34 cellular contexts compared by ENCODE assay signal in genomic region chr12:22874151-22874550, GRCh38.
"Had no signal": no experiment of that assay in that cellular context is flagged by ENCODE, and none has a peak within 500 bp of the region (broad histone marks: within the 10 kb centered on the region; RNA-seq: fewer than 3 reads in every experiment).

No MANE protein-coding gene starts in this region.

- H3K4me1 ChIP-seq: ascending aorta, Peyer's patch, SJSA1 had no signal

- H3K4me1 Mint-ChIP-seq: activated CD4-positive, alpha-beta T cell treated with anti-CD3 and anti-CD28 coated beads for 36 hours; activated CD4-positive, alpha-beta T cell treated with anti-CD3 and anti-CD28 coated beads, Interleukin-2, amount 10 ng/mL, durations not matched to agents 7 days and 5 days; activated naive CD4-positive, alpha-beta T cell treated with anti-CD3 and anti-CD28 coated beads, Interleukin-2, amount 50 U/mL, for 24 hours; activated naive CD8-positive, alpha-beta T cell treated with anti-CD3 and anti-CD28 coated beads, Interleukin-2, amount 10 ng/mL, durations not matched to agents 7 days and 5 days; WTC11 had no signal

- H3K27me3 ChIP-seq: ascending aorta, MG63, Peyer's patch, SJSA1 had no signal

- ATAC-seq: activated CD4-positive, alpha-beta T cell treated with anti-CD3 and anti-CD28 coated beads for 36 hours; activated CD4-positive, CD25-positive, alpha-beta regulatory T cell treated with anti-CD3 and anti-CD28 coated beads, Interleukin-2, amount 50 U/mL, for 24 hours; activated CD8-positive, alpha-beta T cell treated with anti-CD3 and anti-CD28 coated beads, Interleukin-2, amount 10 ng/mL, durations not matched to agents 7 days and 5 days; PC-3; WTC11 had no signal

- H3K9me2 ChIP-seq: SK-N-SH had no signal

- H3K27ac ChIP-seq: Peyer's patch, SJSA1 had no signal

- H3K36me3 ChIP-seq: ascending aorta, MG63, Peyer's patch, SJSA1 had no signal

- H3K4me2 ChIP-seq: SK-N-SH had no signal

- H3K9me3 Mint-ChIP-seq: activated CD4-positive, alpha-beta T cell treated with anti-CD3 and anti-CD28 coated beads, Interleukin-2, amount 10 ng/mL, durations not matched to agents 7 days and 5 days; activated naive CD4-positive, alpha-beta T cell treated with anti-CD3 and anti-CD28 coated beads, Interleukin-2, amount 50 U/mL, for 24 hours; activated T-cell treated with anti-CD3 and anti-CD28 coated beads, Interleukin-2, amount 50 U/mL, for 24 hours; activated T-helper 2 cell treated with anti-CD3 and anti-CD28 coated beads, Interferon-gamma antibody, Interleukin-2, Interleukin-4, amounts not matched to agents 10 μg/mL and 5 μg/mL and 100 μg/mL, durations not matched to agents 14 hours and 24 hours and 36 hours; T-helper 2 cell treated with Interferon-gamma antibody and Interleukin-4, amounts not matched to agents 5 μg/mL and 100 μg/mL, for 36 hours had no signal

- H3K36me3 Mint-ChIP-seq: activated naive CD4-positive, alpha-beta T cell treated with anti-CD3 and anti-CD28 coated beads, Interleukin-2, amount 50 U/mL, for 24 hours; activated naive CD8-positive, alpha-beta T cell treated with anti-CD3 and anti-CD28 coated beads, Interleukin-2, amount 10 ng/mL, durations not matched to agents 7 days and 5 days; WTC11 had no signal

- H3K27ac Mint-ChIP-seq: activated CD4-positive, alpha-beta T cell treated with anti-CD3 and anti-CD28 coated beads for 36 hours; activated CD4-positive, alpha-beta T cell treated with anti-CD3 and anti-CD28 coated beads, Interleukin-2, amount 10 ng/mL, durations not matched to agents 7 days and 5 days; activated CD8-positive, alpha-beta T cell treated with anti-CD3 and anti-CD28 coated beads, Interleukin-2, amount 10 ng/mL, durations not matched to agents 7 days and 5 days; activated naive CD4-positive, alpha-beta T cell treated with anti-CD3 and anti-CD28 coated beads, Interleukin-2, amount 50 U/mL, for 24 hours; activated naive CD8-positive, alpha-beta T cell treated with anti-CD3 and anti-CD28 coated beads, Interleukin-2, amount 10 ng/mL, durations not matched to agents 7 days and 5 days; activated T-cell treated with anti-CD3 and anti-CD28 coated beads, Interleukin-2, amount 50 U/mL, for 24 hours; activated T-helper 2 cell treated with anti-CD3 and anti-CD28 coated beads, Interferon-gamma antibody, Interleukin-2, Interleukin-4, amounts not matched to agents 10 μg/mL and 5 μg/mL and 100 μg/mL, durations not matched to agents 14 hours and 24 hours and 36 hours; T-helper 1 cell treated with Interleukin-12 subunit alpha and Interleukin-12 subunit beta and Interleukin-4 antibody, amounts not matched to agents 30 μg/mL and 1 μg/mL, for 36 hours; T-helper 2 cell treated with Interferon-gamma antibody and Interleukin-4, amounts not matched to agents 5 μg/mL and 100 μg/mL, for 36 hours; WTC11 had no signal

- DNase-seq: activated CD4-positive, alpha-beta T cell treated with anti-CD3 and anti-CD28 coated beads for 36 hours; activated CD4-positive, alpha-beta T cell treated with anti-CD3 and anti-CD28 coated beads, Interleukin-2, amount 10 ng/mL, durations not matched to agents 7 days and 5 days; activated CD4-positive, alpha-beta T cell treated with anti-CD3 and anti-CD28 coated beads, Interleukin-2, amount 50 U/mL, for 48 hours; activated CD8-positive, alpha-beta T cell treated with anti-CD3 and anti-CD28 coated beads, Interleukin-2, amount 10 ng/mL, durations not matched to agents 7 days and 5 days; activated gamma-delta T cell; activated naive CD4-positive, alpha-beta T cell treated with Interleukin-2 at 50 U/mL for 16 hours; activated naive CD8-positive, alpha-beta T cell treated with anti-CD3 and anti-CD28 coated beads, Interleukin-2, amount 10 ng/mL, durations not matched to agents 7 days and 5 days; activated T-cell treated with anti-CD3 and anti-CD28 coated beads, Interleukin-2, amount 50 U/mL, for 24 hours; amygdala; Kasumi-1; KG1; MG63; NCI-H1048; NCI-H1105 treated with DMSO at 0.1 percent for 48 hours; NCI-H1436; NCI-H1694; NCI-H1930; NCI-H2081 treated with DMSO at 0.1 percent for 48 hours; NCI-H226; NCI-H446 treated with DMSO at 0.1 percent for 48 hours; NCI-H524 treated with DMSO at 0.1 percent for 48 hours; PC-3; Peyer's patch; RPMI8226; SHP77 treated with DMSO at 0.1 percent for 48 hours; SK-N-SH had no signal

- H3K9ac ChIP-seq: SK-N-SH had no signal

- H3K4me3 ChIP-seq: ascending aorta, MG63, Peyer's patch, SJSA1 had no signal

- H3K4me3 Mint-ChIP-seq: activated CD4-positive, alpha-beta T cell treated with anti-CD3 and anti-CD28 coated beads for 36 hours; activated CD4-positive, alpha-beta T cell treated with anti-CD3 and anti-CD28 coated beads, Interleukin-2, amount 10 ng/mL, durations not matched to agents 7 days and 5 days; activated CD8-positive, alpha-beta T cell treated with anti-CD3 and anti-CD28 coated beads, Interleukin-2, amount 10 ng/mL, durations not matched to agents 7 days and 5 days; activated naive CD4-positive, alpha-beta T cell treated with anti-CD3 and anti-CD28 coated beads, Interleukin-2, amount 50 U/mL, for 24 hours; activated naive CD8-positive, alpha-beta T cell treated with anti-CD3 and anti-CD28 coated beads, Interleukin-2, amount 10 ng/mL, durations not matched to agents 7 days and 5 days; activated T-cell treated with anti-CD3 and anti-CD28 coated beads, Interleukin-2, amount 50 U/mL, for 24 hours; T-helper 1 cell treated with Interleukin-12 subunit alpha and Interleukin-12 subunit beta and Interleukin-4 antibody, amounts not matched to agents 30 μg/mL and 1 μg/mL, for 36 hours; T-helper 2 cell treated with Interferon-gamma antibody and Interleukin-4, amounts not matched to agents 5 μg/mL and 100 μg/mL, for 36 hours; WTC11 had no signal

- H3K9me3 ChIP-seq: Peyer's patch, SJSA1, SK-N-SH had no signal
